In the genomic region with DNA sequence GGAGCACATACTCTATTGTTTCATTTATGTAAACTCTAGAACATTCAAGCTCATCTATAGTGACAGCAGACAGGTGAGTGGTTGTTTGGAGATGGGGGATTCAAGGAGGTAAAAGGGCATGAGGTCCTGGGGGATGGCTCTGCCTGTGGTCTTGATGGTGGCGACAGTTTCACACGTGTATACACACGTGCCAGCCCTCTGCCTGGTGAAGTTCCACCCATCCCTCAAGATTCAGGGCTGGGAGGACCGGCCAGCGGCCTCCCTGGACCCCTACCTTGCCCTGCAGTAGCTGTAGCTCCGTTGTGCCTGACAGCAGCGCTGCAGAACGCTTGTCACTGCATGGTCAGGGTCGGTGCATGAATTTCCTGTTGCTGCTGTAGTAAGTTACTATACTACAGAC, we compare ENCODE assay signal across 2 cellular contexts.
TF ChIP-seq lines count a peak whose summit lies in the region.

No MANE protein-coding gene starts in this region.

TF ChIP-seq in IMR-90, 13 proteins besides CTCF, POLR2A, EP300 and RAD21:
- TF ChIP-seq NFE2L2 (IDR thresholded peaks at IDR 0.05; ENCODE audit: low read depth, low read length) (no peak), CEBPB (IDR thresholded peaks at IDR 0.05; ENCODE audit: low read depth, low read length) (no peak)

TF ChIP-seq in H1, 55 proteins besides CTCF, POLR2A, EP300 and RAD21:
- TF ChIP-seq SIN3A (conservative IDR thresholded peaks at IDR 0.05 in 1 of 2, IDR thresholded peaks at IDR 0.05 in 1 of 2; ENCODE audit: low read depth in 1 of 2, low read length in 2 of 2) = no peak
- TF ChIP-seq RNF2 (IDR thresholded peaks at IDR 0.05; ENCODE audit: borderline replicate concordance, low read depth, low read length, missing control alignments, poor library complexity, severe bottlenecking) = no peak
- TF ChIP-seq KDM1A (IDR thresholded peaks at IDR 0.05; ENCODE audit: borderline replicate concordance, low read length) = no peak
